In the genomic region with DNA sequence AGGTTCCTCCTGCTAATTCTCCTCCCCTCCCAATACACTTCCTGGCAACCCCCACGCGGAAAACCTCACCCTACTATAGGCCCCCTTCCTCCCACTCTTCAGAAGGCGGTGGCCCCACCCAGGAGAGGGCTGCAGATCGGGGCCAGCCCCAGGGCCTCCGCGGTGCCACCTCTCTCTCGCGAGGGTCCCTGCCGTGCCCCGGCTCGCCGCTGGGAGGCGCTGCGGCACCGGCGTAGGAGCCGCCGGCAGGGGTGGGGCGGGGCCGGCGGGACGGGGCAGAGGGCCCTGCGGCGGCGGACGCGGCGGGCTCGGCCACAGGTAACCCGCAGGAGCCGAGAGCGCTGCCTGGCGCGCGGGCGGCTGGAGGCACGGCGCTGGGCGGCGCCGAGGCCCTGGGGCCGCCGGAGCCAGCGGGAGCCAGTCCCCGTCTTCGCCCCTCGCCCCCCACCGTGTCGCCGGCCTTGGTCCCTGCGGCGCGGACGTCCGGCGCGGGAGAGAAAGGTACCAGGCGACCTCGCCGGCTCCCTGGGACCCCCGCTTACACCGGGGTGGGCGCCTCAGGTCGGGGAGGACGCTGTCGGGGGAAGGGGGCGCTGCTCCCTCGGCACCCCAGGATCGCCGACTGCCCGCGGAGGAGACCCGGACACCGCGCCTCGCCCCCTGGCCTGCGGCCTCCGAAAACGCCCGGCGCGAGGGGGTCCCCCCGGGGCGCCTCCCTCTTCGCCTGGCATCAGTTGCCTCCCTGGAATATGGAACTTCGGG, we compare ENCODE assay signal across 8 cellular contexts. TPM values are rescaled to one million over a fixed set of nuclear protein-coding genes. Genes with fewer than 3 reads are reported as not detected.
A peak's percentile ranks its signal among the peaks of the same experiment; 100 is the strongest.
DNase-seq lines count a peak whose midpoint lies in the region; ATAC-seq and TF ChIP-seq lines count a peak whose summit lies in the region.

A gene (plus strand): TSS at position 278 of the 762 bp plus-strand sequence. CDS start 133,825 bp downstream, outside the sequence.

- peak within 1 kb of the TSS; percentile 55 for H3K27ac Mint-ChIP-seq in mesothelial cell of epicardium

- DNase-seq in AG20443 (ENCODE audit: low spot score) (peak; percentile 92), NCI-H526 treated with DMSO at 0.1 percent for 48 hours (lab: John Stamatoyannopoulos, UW) (peak; percentile 39), mesothelial cell of epicardium (ENCODE audit: low spot score in 2 of 2, unreplicated experiment in 2 of 2) (peak; percentile 79 to 93)
- peak; percentile 97 for DNase-seq in activated CD8-positive, alpha-beta memory T cell treated with anti-CD3 and anti-CD28 coated beads for 24 hours
- peak; percentile 68 to 70 for DNase-seq in stimulated activated CD8-positive, alpha-beta memory T cell treated with anti-CD3 and anti-CD28 coated beads, Interleukin-2, amount 100 ng/mL, for 1 hour (ENCODE audit: low read depth in 2 of 2)

- no peaks in the 10 kb centered on the region for H3K9me3 ChIP-seq in endocrine pancreas (ENCODE audit: control insufficient read depth, low read length)

- H3K4me1 Mint-ChIP-seq in mesothelial cell of epicardium = peaks cover 35% of the 10 kb centered on the region

- ATAC-seq in GM18907 (IDR thresholded peaks at IDR 0.05; ENCODE audit: unreplicated experiment) = peak; percentile 85
- ATAC-seq in HG03135 (IDR thresholded peaks at IDR 0.05; ENCODE audit: unreplicated experiment) = peak; percentile 91

- H3K27me3 Mint-ChIP-seq in mesothelial cell of epicardium (ENCODE audit: low read depth) = no peaks in the 10 kb centered on the region

- H3K27me3 ChIP-seq in endocrine pancreas (ENCODE audit: control insufficient read depth, insufficient read depth, low read length) = no peaks in the 10 kb centered on the region

- H3K9me3 Mint-ChIP-seq in mesothelial cell of epicardium = no peaks in the 10 kb centered on the region

- H3K36me3 ChIP-seq in endocrine pancreas (ENCODE audit: control insufficient read depth, insufficient read depth, low read length) = no peaks in the 10 kb centered on the region

- peaks cover 4% of the 10 kb centered on the region for H3K4me1 ChIP-seq in endocrine pancreas (ENCODE audit: control insufficient read depth, insufficient read depth, low read length)

- peak; percentile 82 for TF ChIP-seq CTCF in mesothelial cell of epicardium (IDR thresholded peaks at IDR 0.05; ENCODE audit: unreplicated experiment)

- peak within 1 kb of the TSS; percentile 77 for H3K4me3 Mint-ChIP-seq in mesothelial cell of epicardium

- no peaks in the 10 kb centered on the region for H3K36me3 Mint-ChIP-seq in mesothelial cell of epicardium

- H3K4me3 ChIP-seq in endocrine pancreas (ENCODE audit: control insufficient read depth, insufficient read depth, low read length) = peak within 1 kb of the TSS; percentile 61

- H3K9ac ChIP-seq in endocrine pancreas (ENCODE audit: control insufficient read depth, insufficient read depth, low read length) = peak within 1 kb of the TSS; percentile 71

RNA-seq across cellular contexts. Expression of the gene that starts here (rescaled TPM):
- 41.0 to 44.9 TPM (median 43.5 TPM) in 3 replicates for total RNA-seq in mesothelial cell of epicardium

Comparison
In these comparisons a context has a peak if more than half of its experiments do, and no peak if none do; other contexts are left out.
1. Peak in every context shown above with its lines: DNase-seq, ATAC-seq and H3K4me3 ChIP-seq.
2. DNase-seq: peak in every context shown above with its lines; median percentile 97 in activated CD8-positive, alpha-beta memory T cell treated with anti-CD3 and anti-CD28 coated beads for 24 hours; 92 in AG20443; 86 in mesothelial cell of epicardium; 69 in stimulated activated CD8-positive, alpha-beta memory T cell treated with anti-CD3 and anti-CD28 coated beads, Interleukin-2, amount 100 ng/mL, for 1 hour; 39 in NCI-H526 treated with DMSO at 0.1 percent for 48 hours.